22 cellular contexts compared by ENCODE assay signal in genomic region chr6:154998855-154999254, GRCh38. TPM values are rescaled to one million over a fixed set of nuclear protein-coding genes. Genes with fewer than 3 reads are reported as not detected.
DNase-seq lines count a peak whose midpoint lies in the region; ATAC-seq and TF ChIP-seq lines count a peak whose summit lies in the region.
"Had no signal": no experiment of that assay in that cellular context is flagged by ENCODE, and none has a peak within 500 bp of the region (broad histone marks: within the 10 kb centered on the region; RNA-seq: fewer than 3 reads in every experiment).

No MANE protein-coding gene starts in this region.

- ATAC-seq in left colon (peak; percentile 56), HG03025 (IDR thresholded peaks at IDR 0.05; ENCODE audit: low FRiP score, unreplicated experiment) (no peak)
- ATAC-seq: CD8-positive, alpha-beta T cell; GM12878 had no signal

- 65% methylated on average over 2 of the region's 2 CpGs for WGBS in liver
- 40 to 70% (median 57%) methylated on average over 2 of the region's 2 CpGs for WGBS in stomach, 5 donors
- WGBS in suprapubic skin, result 98% methylated on average over 2 of the region's 2 CpGs

- H3K27ac ChIP-seq in liver (ENCODE audit: low read depth in 1 of 2, low read length in 2 of 2) (no peak overlapping the region), muscle layer of duodenum (ENCODE audit: low read length) (peak overlapping the region; percentile 49), stomach (peak overlapping the region in 4 of 5 donors; percentile 11 to 43 (median 34)), suprapubic skin (no peak overlapping the region)
- H3K27ac ChIP-seq: BLaER1 had no signal

- DNase-seq in left colon (no peak), stomach (no peak), CD1c-positive myeloid dendritic cell (ENCODE audit: extremely low spot score) (no peak), Kasumi-1 (lab: John Stamatoyannopoulos, UW) (no peak), suprapubic skin (ENCODE audit: low spot score in 2 of 2) (no peak)
- DNase-seq: 8988T; ACHN; BE2C; C1 segment of cervical spinal cord; Caco-2; Calu3; CD4-positive, alpha-beta T cell; CD8-positive, alpha-beta T cell; DMS79; DND-41; EL; GDM1 had no signal

- TF ChIP-seq EP300 in stomach (IDR thresholded peaks at IDR 0.05) (no peak), suprapubic skin (IDR thresholded peaks at IDR 0.05) (no peak)

- intact Hi-C loops in left colon (cut with DNase I, micrococcal nuclease), result no loop called here
- intact Hi-C loops in stomach (cut with DNase I; ENCODE audit: low total_unique reads), result no loop called here

- H3K36me3 ChIP-seq in liver (ENCODE audit: control insufficient read depth in 4 of 4, insufficient read depth in 3 of 4, low read depth in 1 of 4, low read length in 3 of 4) (no peaks in the 10 kb centered on the region), muscle layer of duodenum (ENCODE audit: control insufficient read depth in 1 of 2, insufficient read depth in 2 of 2, low read length in 2 of 2) (no peaks in the 10 kb centered on the region), stomach (no peaks in the 10 kb centered on the region), suprapubic skin (no peaks in the 10 kb centered on the region)
- H3K36me3 ChIP-seq: BE2C, BLaER1 had no signal

- no peak for TF ChIP-seq POLR2A in stomach (IDR thresholded peaks at IDR 0.05)
- no peak for TF ChIP-seq POLR2A in suprapubic skin (IDR thresholded peaks at IDR 0.05)

- H3K4me3 ChIP-seq in liver (ENCODE audit: low read depth in 1 of 3, low read length in 3 of 3), result no peak overlapping the region
- H3K4me3 ChIP-seq in muscle layer of duodenum (ENCODE audit: low read depth in 1 of 2, low read length in 2 of 2), result no peak overlapping the region
- no peak overlapping the region for H3K4me3 ChIP-seq in stomach
- no peak overlapping the region for H3K4me3 ChIP-seq in suprapubic skin
- H3K4me3 ChIP-seq: BLaER1, GM12878 had no signal

- H3K9me3 ChIP-seq in liver (ENCODE audit: control insufficient read depth in 4 of 4, low read length in 3 of 4), result no peaks in the 10 kb centered on the region
- no peaks in the 10 kb centered on the region for H3K9me3 ChIP-seq in muscle layer of duodenum (ENCODE audit: control insufficient read depth in 1 of 2, low read length in 2 of 2)
- H3K9me3 ChIP-seq in stomach, result no peaks in the 10 kb centered on the region
- no peaks in the 10 kb centered on the region for H3K9me3 ChIP-seq in suprapubic skin
- H3K9me3 ChIP-seq: BE2C, BLaER1, Caco-2 had no signal

- H3K9ac ChIP-seq in liver (ENCODE audit: low read depth in 1 of 2, low read length in 2 of 2), result no peak overlapping the region
- H3K9ac ChIP-seq: BLaER1 had no signal

- TF ChIP-seq CTCF in liver (IDR thresholded peaks at IDR 0.05; ENCODE audit: low read depth, low read length, missing input control), result no peak
- TF ChIP-seq CTCF in stomach (IDR thresholded peaks at IDR 0.05), result no peak
- no peak for TF ChIP-seq CTCF in suprapubic skin (IDR thresholded peaks at IDR 0.05)

- peaks cover 0 to 14% (median 8%) of the 10 kb centered on the region in 4 donors for H3K27me3 ChIP-seq in liver (ENCODE audit: control insufficient read depth in 4 of 4, insufficient read depth in 4 of 4, low read length in 3 of 4)
- no peaks in the 10 kb centered on the region for H3K27me3 ChIP-seq in muscle layer of duodenum (ENCODE audit: low read depth, low read length)
- peaks cover 0 to 33% (median 7%) of the 10 kb centered on the region in 3 donors for H3K27me3 ChIP-seq in stomach
- H3K27me3 ChIP-seq in suprapubic skin, result peaks cover 19% of the 10 kb centered on the region
- H3K27me3 ChIP-seq: BE2C had no signal

- H3K4me1 ChIP-seq in liver (ENCODE audit: control insufficient read depth in 4 of 4, insufficient read depth in 4 of 4, low read length in 3 of 4) (peaks cover 5 to 16% (median 11%) of the 10 kb centered on the region in 4 donors), muscle layer of duodenum (ENCODE audit: control insufficient read depth in 1 of 2, insufficient read depth in 2 of 2, low read length in 2 of 2) (peaks cover 3 to 8% of the 10 kb centered on the region in 2 donors), stomach (peaks cover 14 to 50% (median 25%) of the 10 kb centered on the region in 4 donors), suprapubic skin (peaks cover 13% of the 10 kb centered on the region)

- TF ChIP-seq RAD21 in liver (IDR thresholded peaks at IDR 0.05), result no peak

TF ChIP-seq in liver, 16 proteins besides CTCF, POLR2A, EP300 and RAD21:
- TF ChIP-seq HNF4G (IDR thresholded peaks at IDR 0.05) (no peak), HNF4A (conservative IDR thresholded peaks at IDR 0.05) (peak; percentile 47 to 61)
TF ChIP-seq in liver: peak in this region for 1.

RNA-seq across cellular contexts. Expression of gene TIAM2, which starts 3.7 kb away (rescaled TPM):
- total RNA-seq in left colon, result 1 to 10 TPM; 5.9 to 6.2 TPM
- 1 to 10 TPM; 3.1 to 3.7 TPM for total RNA-seq in liver
- 1 to 10 TPM in 1 of 2 donors, under 1 TPM in 1; 0.62 to 1.8 TPM for polyA plus RNA-seq in liver
- 10 to 100 TPM in 3 of 5 donors, 1 to 10 TPM in 2; 5.3 to 44.2 (median 13.6) TPM for total RNA-seq in stomach
- 1 to 10 TPM; 1.1 to 4.1 (median 2.2) TPM for polyA plus RNA-seq in stomach
- total RNA-seq in suprapubic skin, result 10 to 100 TPM in 1 of 4 donors, 1 to 10 TPM in 3; 4.8 to 11.4 (median 6.7) TPM

Comparison
In these comparisons a context has a peak if more than half of its experiments do, and no peak if none do; other contexts are left out.
1. H3K27ac ChIP-seq: peak in muscle layer of duodenum (single experiment) and stomach (4 of 5); none in liver (0 of 2) and suprapubic skin (single experiment).